21 cellular contexts compared by ENCODE assay signal in the genomic region with DNA sequence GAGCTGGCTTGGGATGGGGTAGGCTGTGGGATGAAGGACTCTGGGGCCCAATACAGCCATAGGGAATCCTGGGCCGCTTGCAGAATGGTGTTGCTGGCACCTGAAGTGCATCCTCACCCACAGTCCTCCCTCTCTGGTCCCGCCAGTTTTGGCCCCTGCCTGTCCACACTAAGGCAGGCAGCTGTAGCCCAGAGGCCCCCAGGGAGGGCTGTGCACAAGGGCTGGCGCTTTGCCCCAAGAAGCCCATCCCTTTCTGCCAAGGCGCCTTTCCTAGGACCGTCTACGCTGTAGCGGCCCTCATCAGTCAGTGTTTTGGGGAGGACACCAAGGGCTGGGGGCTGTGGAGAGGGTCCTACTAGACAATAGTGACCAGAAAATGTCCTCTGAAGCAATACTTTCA.
A peak's percentile ranks its signal among the peaks of the same experiment; 100 is the strongest.
DNase-seq lines count a peak whose midpoint lies in the region; ATAC-seq and TF ChIP-seq lines count a peak whose summit lies in the region.
"Had no signal": no experiment of that assay in that cellular context is flagged by ENCODE, and none has a peak within 500 bp of the region (broad histone marks: within the 10 kb centered on the region; RNA-seq: fewer than 3 reads in every experiment).

No MANE protein-coding gene starts in this region.

- no peaks in the 10 kb centered on the region for H3K27me3 ChIP-seq in H9 (ENCODE audit: insufficient read depth, low read length)
- no peaks in the 10 kb centered on the region for H3K27me3 ChIP-seq in PC-9 (ENCODE audit: insufficient read depth, low read depth)
- H3K27me3 ChIP-seq in upper lobe of right lung = no peaks in the 10 kb centered on the region
- H3K27me3 ChIP-seq in prostate gland (replicated peaks; ENCODE audit: insufficient read depth) = no peaks in the 10 kb centered on the region
- no peaks in the 10 kb centered on the region for H3K27me3 ChIP-seq in MM.1S (replicated peaks; ENCODE audit: insufficient read depth, low read length)

- peaks cover 3% of the 10 kb centered on the region for H3K23me2 ChIP-seq in H9 (ENCODE audit: insufficient read length, low read depth, low read length, poor library complexity, severe bottlenecking)

- H4K5ac ChIP-seq in H9 (ENCODE audit: insufficient read length, low read depth, low read length) = no peak overlapping the region

- H3K23ac ChIP-seq in H9 (ENCODE audit: insufficient read length, low read depth, low read length) = no peak overlapping the region

- CTCF ChIA-PET in PC-9 (lab: Charles Lee) = interaction anchor here (0.6 to 2.2 kb wide), 3 partner anchors 11 to 198 kb away, joined by 3 to 10 read pairs (median 6); no protein-coding TSS in a partner anchor

- H3K4me1 Mint-ChIP-seq in H9 = peaks cover 7 to 11% of the 10 kb centered on the region in 2 experiments
- H3K4me1 Mint-ChIP-seq: B cell had no signal

- H4K91ac ChIP-seq in H9 (ENCODE audit: insufficient read length, low read depth, low read length) = no peak overlapping the region

- H2BK5ac ChIP-seq in H9 (ENCODE audit: insufficient read length, low read length) = no peak overlapping the region

- H4K20me1 ChIP-seq in H9 (ENCODE audit: control insufficient read depth, insufficient read depth, insufficient read length) (peaks cover 3% of the 10 kb centered on the region), PC-9 (ENCODE audit: insufficient read depth) (no peaks in the 10 kb centered on the region), MM.1S (ENCODE audit: insufficient read depth, low read length) (no peaks in the 10 kb centered on the region)

- no peak overlapping the region for H3K4me3 ChIP-seq in PC-9
- H3K4me3 ChIP-seq in upper lobe of right lung = no peak overlapping the region
- H3K4me3 ChIP-seq in prostate gland = no peak overlapping the region
- no peak overlapping the region for H3K4me3 ChIP-seq in MM.1S (ENCODE audit: low read length)

- TF ChIP-seq CTCF in H9 (conservative IDR thresholded peaks at IDR 0.05) (no peak), PC-9 (conservative IDR thresholded peaks at IDR 0.05) (no peak), upper lobe of right lung (IDR thresholded peaks at IDR 0.05) (no peak), prostate gland (IDR thresholded peaks at IDR 0.05) (no peak), MM.1S (IDR thresholded peaks at IDR 0.05; ENCODE audit: low read length) (no peak)

- H3K79me1 ChIP-seq in H9 (ENCODE audit: insufficient read depth, low read depth, low read length, poor library complexity, severe bottlenecking) = no peaks in the 10 kb centered on the region

- H2BK20ac ChIP-seq in H9 (ENCODE audit: low read depth, low read length, poor library complexity, severe bottlenecking) = no peak overlapping the region

- H3K9ac ChIP-seq in H9 (ENCODE audit: extremely low read depth, insufficient read length, low read length) = no peak overlapping the region
- H3K9ac ChIP-seq in MM.1S (ENCODE audit: low read length) = no peak overlapping the region

- no peak overlapping the region for H3K56ac ChIP-seq in H9 (ENCODE audit: insufficient read length, low read depth, low read length)

- no peak overlapping the region for H3K27ac ChIP-seq in H9 (ENCODE audit: insufficient read length, low read depth, low read length)
- peak overlapping the region; percentile 73; the same call in 1 of the 2 replicates for H3K27ac ChIP-seq in PC-9
- no peak overlapping the region for H3K27ac ChIP-seq in upper lobe of right lung
- no peak overlapping the region for H3K27ac ChIP-seq in prostate gland
- H3K27ac ChIP-seq in MM.1S (ENCODE audit: low read length) = no peak overlapping the region
- H3K27ac ChIP-seq: HL-60 had no signal

- no peak overlapping the region for H3K4me3 Mint-ChIP-seq in H9
- H3K4me3 Mint-ChIP-seq: B cell had no signal

- H2AK5ac ChIP-seq in H9 (ENCODE audit: insufficient read length, low read length) = no peak overlapping the region

- H2BK12ac ChIP-seq in H9 (ENCODE audit: insufficient read length, low read depth, low read length) = no peak overlapping the region

- no peaks in the 10 kb centered on the region for H3K9me3 Mint-ChIP-seq in H9

- no peak overlapping the region for H3K18ac ChIP-seq in H9 (ENCODE audit: insufficient read length, low read depth, low read length)

- WGBS in H9 (ENCODE audit: extremely low coverage, insufficient read length, low lambda C conversion rate) = no CpG with 5 or more reads among the region's 7 CpGs
- 92% methylated on average over 7 of the region's 7 CpGs for WGBS in prostate gland

- ATAC-seq in upper lobe of right lung = no peak

- no peak overlapping the region for H3T11ph ChIP-seq in H9 (ENCODE audit: low read length)

- H3K14ac ChIP-seq in H9 (ENCODE audit: insufficient read depth, low read length) = no peak overlapping the region

- intact Hi-C loops in PC-9 (cut with micrococcal nuclease; ENCODE audit: unreplicated experiment) = no loop called here
- intact Hi-C loops in upper lobe of right lung (cut with DNase I) = no loop called here
- intact Hi-C loops in prostate gland (cut with DNase I) = no loop called here

- no TSS peak for BruUV-seq in PC-9 (replicated peaks; lab: Mats Ljungman, UMichigan)

- no peaks in the 10 kb centered on the region for H3K9me3 ChIP-seq in H9 (ENCODE audit: control insufficient read depth, low read depth, low read length)
- no peaks in the 10 kb centered on the region for H3K9me3 ChIP-seq in PC-9 (ENCODE audit: insufficient read depth, low read depth)
- no peaks in the 10 kb centered on the region for H3K9me3 ChIP-seq in upper lobe of right lung
- H3K9me3 ChIP-seq in prostate gland = no peaks in the 10 kb centered on the region
- no peaks in the 10 kb centered on the region for H3K9me3 ChIP-seq in MM.1S (replicated peaks; ENCODE audit: insufficient read depth, low read length)

- DNase-seq in H9 (peak; percentile 17), PC-9 (no peak), islet precursor cell (peak; percentile 30), upper lobe of right lung (peak; percentile 52), NCI-H446 (lab: John Stamatoyannopoulos, UW) (no peak), prostate gland (ENCODE audit: low spot score) (no peak), MM.1S (no peak)
- DNase-seq: Calu3, DMS79 treated with DMSO at 0.1 percent for 48 hours, GF-D8, Karpas-422, MV-4-11, NCI-H1105, NCI-H146, NCI-H1930, NCI-H2107, NCI-H524 treated with DMSO at 0.1 percent for 48 hours, NCI-H774, SHP77 had no signal

- H3K4me1 ChIP-seq in H9 (ENCODE audit: insufficient read depth, low read length) (peaks cover 2% of the 10 kb centered on the region; the same call in 1 of the 2 replicates), PC-9 (replicated peaks; ENCODE audit: insufficient read depth) (peaks cover 45% of the 10 kb centered on the region), upper lobe of right lung (no peaks in the 10 kb centered on the region), prostate gland (replicated peaks) (no peaks in the 10 kb centered on the region), MM.1S (ENCODE audit: low read length) (no peaks in the 10 kb centered on the region)

- H3K36me3 Mint-ChIP-seq in H9 (ENCODE audit: insufficient read depth in 1 of 3, low read depth in 3 of 3) = peaks cover 0 to 17% (median 0%) of the 10 kb centered on the region in 3 experiments; a peak in 4 of 7 replicates

- H3K27me3 Mint-ChIP-seq in H9 (ENCODE audit: low read depth) = no peaks in the 10 kb centered on the region; the same call in 1 of the 2 replicates
- H3K27me3 Mint-ChIP-seq: B cell had no signal

- no peaks in the 10 kb centered on the region for H3K9me2 ChIP-seq in PC-9 (ENCODE audit: insufficient read depth)
- H3K9me2 ChIP-seq in MM.1S (replicated peaks; ENCODE audit: insufficient read depth, low read length) = no peaks in the 10 kb centered on the region

- no peak overlapping the region for H2BK120ac ChIP-seq in H9 (ENCODE audit: low read depth, low read length, poor library complexity, severe bottlenecking)

- H3K4me2 ChIP-seq in H9 (ENCODE audit: insufficient read depth, insufficient read length, low read length) (no peak overlapping the region), PC-9 (peak overlapping the region; percentile 66; the same call in 1 of the 2 replicates), MM.1S (ENCODE audit: low read depth, low read length) (no peak overlapping the region)

- H3K27ac Mint-ChIP-seq in H9 = no peak overlapping the region; a peak in 1 of 7 replicates
- H3K27ac Mint-ChIP-seq: B cell had no signal

- H3K36me3 ChIP-seq in PC-9 (ENCODE audit: low read depth) = no peaks in the 10 kb centered on the region
- no peaks in the 10 kb centered on the region for H3K36me3 ChIP-seq in upper lobe of right lung
- H3K36me3 ChIP-seq in prostate gland = no peaks in the 10 kb centered on the region
- H3K36me3 ChIP-seq in MM.1S (replicated peaks; ENCODE audit: insufficient read depth, low read length) = no peaks in the 10 kb centered on the region

- H3F3A ChIP-seq in PC-9 (ENCODE audit: insufficient read depth, low read depth) (peaks cover 32% of the 10 kb centered on the region; the same call in 1 of the 2 replicates), MM.1S (ENCODE audit: insufficient read depth, low read length) (no peaks in the 10 kb centered on the region)

- no peak overlapping the region for H2BK15ac ChIP-seq in H9 (ENCODE audit: low read depth, low read length)

- H3K4ac ChIP-seq in H9 (ENCODE audit: low read depth, low read length) = no peak overlapping the region

- H3K79me2 ChIP-seq in H9 (ENCODE audit: insufficient read depth, low read length) (no peaks in the 10 kb centered on the region), PC-9 (ENCODE audit: low read depth) (no peaks in the 10 kb centered on the region), MM.1S (ENCODE audit: low read length) (no peaks in the 10 kb centered on the region)

- H4K8ac ChIP-seq in H9 (replicated peaks; ENCODE audit: insufficient read length, low read depth, low read length) = no peak overlapping the region

- TF ChIP-seq POLR2A in prostate gland (IDR thresholded peaks at IDR 0.05) = no peak

- POLR2A ChIA-PET in PC-9 (lab: Charles Lee; ENCODE audit: unreplicated experiment) = interaction anchor here (0.5 to 1.1 kb wide), 2 partner anchors 30 to 411 kb away, joined by 3 to 6 read pairs; no protein-coding TSS in a partner anchor

- H2AFZ ChIP-seq in H9 (ENCODE audit: low read length) = no peak overlapping the region
- H2AFZ ChIP-seq in PC-9 = no peak overlapping the region
- no peak overlapping the region for H2AFZ ChIP-seq in MM.1S (ENCODE audit: low read length)

Comparison
In these comparisons a context has a peak if more than half of its experiments do, and no peak if none do; other contexts are left out.
1. DNase-seq: peak in H9 (single experiment), islet precursor cell (single experiment) and upper lobe of right lung (single experiment); none in PC-9 (0 of 2), NCI-H446 (0 of 2), prostate gland (single experiment) and MM.1S (single experiment).